8 cellular contexts compared by ENCODE assay signal in genomic region chr7:66627876-66628360, GRCh38. TPM values are rescaled to one million over a fixed set of nuclear protein-coding genes. Genes with fewer than 3 reads are reported as not detected.
A peak's percentile ranks its signal among the peaks of the same experiment; 100 is the strongest.
DNase-seq lines count a peak whose midpoint lies in the region; ATAC-seq lines count a peak whose summit lies in the region.

No MANE protein-coding gene starts in this region.

- peak overlapping the region; percentile 99 for H3K4me2 ChIP-seq in skeletal muscle satellite cell (ENCODE audit: low read length)

- ATAC-seq in HG03045 (IDR thresholded peaks at IDR 0.05; ENCODE audit: unreplicated experiment) (peak; percentile 7), left ventricle myocardium superior (peak; percentile 36), HG02970 (IDR thresholded peaks at IDR 0.05; ENCODE audit: low FRiP score, unreplicated experiment) (no peak)

- no peaks in the 10 kb centered on the region for H3K27me3 ChIP-seq in skeletal muscle satellite cell (ENCODE audit: control insufficient read depth, insufficient read depth, low read length)

- intact Hi-C loops in left ventricle myocardium superior (cut with micrococcal nuclease) (no loop called here), posterior vena cava (cut with DNase I) (loop anchor here in 1 of 2 donors (5.0 kb wide), 1 partner anchor 41 kb away; no protein-coding TSS in a partner anchor)

- DNase-seq in NCI-H748 treated with DMSO at 0.1 percent for 48 hours (lab: John Stamatoyannopoulos, UW) (peak; percentile 26), NCI-H748 (lab: John Stamatoyannopoulos, UW; ENCODE audit: unreplicated experiment) (no peak), activated T-helper 1 cell treated with Interleukin-2 at 50 U/mL for 16 hours (ENCODE audit: low read depth) (peak; percentile 3), left ventricle myocardium superior (no peak), posterior vena cava (ENCODE audit: low spot score) (no peak)

- peaks cover 21% of the 10 kb centered on the region for H3K4me1 ChIP-seq in skeletal muscle satellite cell (ENCODE audit: control insufficient read depth, insufficient read depth, low read length)

- no peaks in the 10 kb centered on the region for H3K36me3 ChIP-seq in skeletal muscle satellite cell (ENCODE audit: insufficient read depth, low read length)

- H3K9ac ChIP-seq in skeletal muscle satellite cell (ENCODE audit: low read depth, low read length) = peak overlapping the region; percentile 90

- H3K4me3 ChIP-seq in skeletal muscle satellite cell (ENCODE audit: low read length) = peak overlapping the region; percentile 86

- no peaks in the 10 kb centered on the region for H3K9me3 ChIP-seq in skeletal muscle satellite cell (replicated peaks; ENCODE audit: low read length)

RNA-seq across cellular contexts. Expression of gene KCTD7, which starts 0.8 kb away (rescaled TPM):
- total RNA-seq in left ventricle myocardium superior (8.0 TPM), posterior vena cava (10 to 100 TPM in 1 of 2 donors, 1 to 10 TPM in 1; 8.8 to 10.1 TPM)
- 5.1 and 7.6 TPM in 2 replicates for total RNA-seq in skeletal muscle satellite cell (2012; rRNA removed)

Comparison
In these comparisons a context has a peak if more than half of its experiments do, and no peak if none do; other contexts are left out.
1. DNase-seq: peak in NCI-H748 treated with DMSO at 0.1 percent for 48 hours (single experiment) and activated T-helper 1 cell treated with Interleukin-2 at 50 U/mL for 16 hours (single experiment); none in NCI-H748 (single experiment), left ventricle myocardium superior (single experiment) and posterior vena cava (single experiment).